8 cellular contexts compared by ENCODE assay signal in the genomic region with DNA sequence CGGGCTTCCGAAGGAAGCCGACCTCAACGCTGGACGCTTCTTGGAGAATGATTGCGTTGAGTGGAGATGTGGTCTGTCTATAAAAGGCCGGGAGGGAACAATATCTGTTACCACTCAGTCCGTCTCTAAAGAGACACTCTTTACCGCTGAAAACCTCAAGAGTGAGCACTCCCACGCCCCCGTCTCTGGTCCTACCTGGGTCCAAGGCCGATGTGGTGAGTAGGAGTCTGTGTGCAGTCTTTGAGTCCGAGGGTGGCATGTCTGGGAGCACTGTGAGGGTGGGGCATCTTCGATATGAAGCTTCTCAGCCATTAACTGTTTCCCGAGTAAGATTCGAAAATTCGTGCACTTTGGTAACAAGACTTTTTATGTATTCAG. TPM values are rescaled to one million over a fixed set of nuclear protein-coding genes. Genes with fewer than 3 reads are reported as not detected.
DNase-seq lines count a peak whose midpoint lies in the region; ATAC-seq and TF ChIP-seq lines count a peak whose summit lies in the region.

No MANE protein-coding gene starts in this region.

- H3K4me1 Mint-ChIP-seq in activated CD4-positive, alpha-beta memory T cell treated with anti-CD3 and anti-CD28 coated beads, Interleukin-2, amount 10 ng/mL, durations not matched to agents 7 days and 5 days = peaks cover 17% of the 10 kb centered on the region
- peaks cover 22% of the 10 kb centered on the region for H3K4me1 Mint-ChIP-seq in nephron progenitor cell

- H3K4me3 Mint-ChIP-seq in activated CD4-positive, alpha-beta memory T cell treated with anti-CD3 and anti-CD28 coated beads, Interleukin-2, amount 10 ng/mL, durations not matched to agents 7 days and 5 days = peak overlapping the region; percentile 69
- peak overlapping the region; percentile 86 for H3K4me3 Mint-ChIP-seq in nephron progenitor cell

- peak overlapping the region; percentile 58 for H3K27ac ChIP-seq in KOPT-K1 (ENCODE audit: low read depth, low read length, poor library complexity, severe bottlenecking)
- H3K27ac ChIP-seq in aorta (ENCODE audit: low read depth in 1 of 2, low read length in 2 of 2) = peak overlapping the region in 1 of 2 donors; percentile 2

- no peaks in the 10 kb centered on the region for H3K27me3 Mint-ChIP-seq in activated CD4-positive, alpha-beta memory T cell treated with anti-CD3 and anti-CD28 coated beads, Interleukin-2, amount 10 ng/mL, durations not matched to agents 7 days and 5 days
- peaks cover 7% of the 10 kb centered on the region for H3K27me3 Mint-ChIP-seq in nephron progenitor cell (ENCODE audit: low read depth, poor library complexity)

- CTCF ChIA-PET in activated CD4-positive, alpha-beta memory T cell treated with anti-CD3 and anti-CD28 coated beads, Interleukin-2, amount 10 ng/mL, durations not matched to agents 7 days and 5 days (lab: Charles Lee) = interaction anchor here (1.5 kb wide), 1 partner anchor 54 kb away, joined by 6 read pairs; a partner anchor contains a TSS

- H3K36me3 ChIP-seq in KOPT-K1 (ENCODE audit: insufficient read depth, low read length) (peaks cover 8% of the 10 kb centered on the region; the same call in 1 of the 2 replicates), aorta (ENCODE audit: control insufficient read depth in 1 of 2, insufficient read depth in 2 of 2, low read length in 1 of 2) (no peaks in the 10 kb centered on the region)

- ATAC-seq in Right ventricle myocardium inferior = peak; percentile 38
- ATAC-seq in aorta (ENCODE audit: low FRiP score) = peak; percentile 49

- H3K27ac Mint-ChIP-seq in activated CD4-positive, alpha-beta memory T cell treated with anti-CD3 and anti-CD28 coated beads, Interleukin-2, amount 10 ng/mL, durations not matched to agents 7 days and 5 days = peak overlapping the region; percentile 36
- H3K27ac Mint-ChIP-seq in nephron progenitor cell = peak overlapping the region; percentile 22

- POLR2A ChIA-PET in activated CD4-positive, alpha-beta memory T cell treated with anti-CD3 and anti-CD28 coated beads, Interleukin-2, amount 10 ng/mL, durations not matched to agents 7 days and 5 days (lab: Charles Lee) = interaction anchor here (1.1 to 1.6 kb wide), 5 partner anchors 14 to 28 kb away, joined by 3 to 6 read pairs (median 3); a partner anchor contains a TSS

- H3K9me3 ChIP-seq in KOPT-K1 (ENCODE audit: insufficient read depth, low read length, poor library complexity, severe bottlenecking) (peaks cover 42% of the 10 kb centered on the region), aorta (ENCODE audit: control insufficient read depth, low read length) (peaks cover 2% of the 10 kb centered on the region)

- peak overlapping the region; percentile 70 to 87 for H3K4me3 ChIP-seq in aorta (ENCODE audit: low read length in 2 of 2)

- H3K27me3 ChIP-seq in aorta (ENCODE audit: control insufficient read depth in 1 of 2, insufficient read depth in 2 of 2, low read length in 1 of 2) = no peaks in the 10 kb centered on the region

- WGBS in aorta, 2 donors = 0 to 1% methylated on average over 17 of the region's 17 CpGs

- peak; percentile 67 for DNase-seq in Right ventricle myocardium inferior (ENCODE audit: missing footprints)
- DNase-seq in cardiac septum (ENCODE audit: low spot score) = no peak
- no peak for DNase-seq in activated CD4-positive, alpha-beta memory T cell treated with anti-CD3 and anti-CD28 coated beads, Interleukin-2, amount 10 ng/mL, durations not matched to agents 7 days and 5 days
- peak; percentile 13 for DNase-seq in fibroblast of gingiva (ENCODE audit: low read depth)
- no peak for DNase-seq in nephron progenitor cell
- DNase-seq in aorta = no peak
- DNase-seq in MV-4-11 (lab: John Stamatoyannopoulos, UW) = no peak

- no peak for TF ChIP-seq CTCF in nephron progenitor cell (IDR thresholded peaks at IDR 0.05)

- peaks cover 54% of the 10 kb centered on the region for H3K9me3 Mint-ChIP-seq in activated CD4-positive, alpha-beta memory T cell treated with anti-CD3 and anti-CD28 coated beads, Interleukin-2, amount 10 ng/mL, durations not matched to agents 7 days and 5 days
- peaks cover 65% of the 10 kb centered on the region for H3K9me3 Mint-ChIP-seq in nephron progenitor cell

- H3K36me3 Mint-ChIP-seq in activated CD4-positive, alpha-beta memory T cell treated with anti-CD3 and anti-CD28 coated beads, Interleukin-2, amount 10 ng/mL, durations not matched to agents 7 days and 5 days (ENCODE audit: low read depth) = peaks cover 65% of the 10 kb centered on the region
- H3K36me3 Mint-ChIP-seq in nephron progenitor cell (ENCODE audit: low read depth) = peaks cover 46% of the 10 kb centered on the region

- no peaks in the 10 kb centered on the region for H3K4me1 ChIP-seq in aorta (ENCODE audit: control insufficient read depth in 1 of 2, insufficient read depth in 2 of 2, low read length in 2 of 2)

- intact Hi-C loops in Right ventricle myocardium inferior (cut with DNase I) (no loop called here), cardiac septum (cut with DNase I) (loop anchor here (2.0 kb wide), 1 partner anchor 27 kb away; a partner anchor contains a TSS), aorta (cut with DNase I) (no loop called here)

RNA-seq across cellular contexts. Expression of a gene that starts 0.6 kb away (rescaled TPM):
- total RNA-seq in Right ventricle myocardium inferior (1.8 TPM), cardiac septum (2.6 TPM), aorta (1 to 10 TPM; 3.5 to 3.8 TPM)
- 1 to 10 TPM; 2.3 to 2.5 TPM for total RNA-seq in activated CD4-positive, alpha-beta memory T cell treated with anti-CD3 and anti-CD28 coated beads, Interleukin-2, amount 10 ng/mL, durations not matched to agents 7 days and 5 days
- polyA plus RNA-seq in aorta = 1 to 10 TPM; 2.5 to 3.9 TPM

RNA-seq across cellular contexts. Expression of a gene that starts 27.4 kb away (rescaled TPM):
- total RNA-seq in Right ventricle myocardium inferior (1.2 TPM), cardiac septum (1.3 TPM), aorta (1 to 10 TPM; 2.2 to 2.4 TPM)
- 1 to 10 TPM; 5.4 to 5.9 TPM for total RNA-seq in activated CD4-positive, alpha-beta memory T cell treated with anti-CD3 and anti-CD28 coated beads, Interleukin-2, amount 10 ng/mL, durations not matched to agents 7 days and 5 days
- 1 to 10 TPM in 1 of 2 donors, under 1 TPM in 1; 0.54 to 2.0 TPM for polyA plus RNA-seq in aorta

RNA-seq across cellular contexts. Expression of a gene that starts 30.9 kb away (rescaled TPM):
- 4.7 TPM for total RNA-seq in Right ventricle myocardium inferior
- 4.7 TPM for total RNA-seq in cardiac septum
- total RNA-seq in activated CD4-positive, alpha-beta memory T cell treated with anti-CD3 and anti-CD28 coated beads, Interleukin-2, amount 10 ng/mL, durations not matched to agents 7 days and 5 days = 10 to 100 TPM; 12.3 to 12.6 TPM
- 1 to 10 TPM; 4.4 to 7.8 TPM for total RNA-seq in aorta
- 1 to 10 TPM; 3.5 to 9.1 TPM for polyA plus RNA-seq in aorta

RNA-seq across cellular contexts. Expression of a gene that starts 53.8 kb away (rescaled TPM):
- total RNA-seq in Right ventricle myocardium inferior = 9.7 TPM
- total RNA-seq in cardiac septum = 11.0 TPM
- 1 to 10 TPM; 6.6 to 6.8 TPM for total RNA-seq in activated CD4-positive, alpha-beta memory T cell treated with anti-CD3 and anti-CD28 coated beads, Interleukin-2, amount 10 ng/mL, durations not matched to agents 7 days and 5 days
- total RNA-seq in aorta = 1 to 10 TPM; 3.9 to 6.4 TPM
- 1 to 10 TPM; 1.8 to 5.1 TPM for polyA plus RNA-seq in aorta

Comparison
In these comparisons a context has a peak if more than half of its experiments do, and no peak if none do; other contexts are left out.
1. DNase-seq: peak in Right ventricle myocardium inferior (single experiment) and fibroblast of gingiva (single experiment); none in cardiac septum (single experiment), activated CD4-positive, alpha-beta memory T cell treated with anti-CD3 and anti-CD28 coated beads, Interleukin-2, amount 10 ng/mL, durations not matched to agents 7 days and 5 days (single experiment), nephron progenitor cell (single experiment), aorta (0 of 2) and MV-4-11 (single experiment).